Comparison of ENCODE assay signal across 30 cellular contexts in the genomic region with DNA sequence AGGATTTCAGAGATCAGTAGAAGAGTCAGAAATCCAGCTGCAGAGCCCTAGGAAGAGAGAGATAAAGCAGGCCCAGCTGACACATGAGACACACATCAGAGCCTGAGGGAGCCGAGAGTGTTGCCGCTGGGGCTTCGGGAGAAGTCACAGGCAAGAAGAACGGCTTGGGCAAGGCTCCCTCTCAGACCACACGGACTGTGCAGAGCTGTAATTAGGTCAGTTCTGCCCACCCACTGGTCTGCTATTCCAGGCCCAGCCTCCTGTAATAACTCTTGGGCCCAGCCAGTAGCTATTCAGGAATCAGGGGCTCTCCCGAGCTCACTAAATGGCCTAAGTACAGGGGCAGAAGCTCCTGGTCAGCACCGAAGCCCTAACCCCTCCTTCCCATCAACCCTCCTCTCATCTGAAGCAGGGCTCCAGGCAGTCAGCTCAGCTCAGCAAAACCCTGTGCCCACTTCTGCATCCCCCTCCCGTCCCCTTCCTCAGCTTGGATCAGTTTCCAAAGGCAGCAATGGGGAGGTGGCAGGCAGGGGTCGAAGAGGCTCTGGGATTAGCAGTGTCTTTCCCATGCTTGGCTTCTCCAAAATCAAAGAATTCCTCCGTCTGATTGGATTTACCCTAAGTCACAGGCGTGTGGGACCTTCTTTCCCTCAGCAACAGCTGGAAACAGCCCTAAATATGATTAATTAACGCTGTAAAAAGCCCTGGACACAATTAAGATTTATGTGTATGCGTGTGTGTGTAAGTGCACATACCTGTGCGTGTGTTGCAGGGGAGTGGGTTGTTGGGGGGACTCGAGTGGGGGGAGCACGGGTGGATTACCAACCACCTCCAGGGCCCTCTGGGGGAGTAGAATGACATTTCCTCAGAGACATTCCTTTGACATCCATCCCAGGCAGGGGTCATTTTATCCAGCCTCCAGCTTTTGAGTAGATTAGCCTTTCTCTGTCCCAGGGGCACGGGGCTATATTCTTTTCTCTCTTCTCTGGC. TPM values are rescaled to one million over a fixed set of nuclear protein-coding genes. Genes with fewer than 3 reads are reported as not detected.
DNase-seq lines count a peak whose midpoint lies in the region; ATAC-seq, FAIRE-seq and TF ChIP-seq lines count a peak whose summit lies in the region.
"Had no signal": no experiment of that assay in that cellular context is flagged by ENCODE, and none has a peak within 500 bp of the region (broad histone marks: within the 10 kb centered on the region; RNA-seq: fewer than 3 reads in every experiment).

No MANE protein-coding gene starts in this region.

- no peak for FAIRE-seq in H1 (lab: Jason Lieb, UNC)
- FAIRE-seq: GM19239, urothelium cell line had no signal

- H3K79me2 ChIP-seq in H1 (ENCODE audit: control insufficient read depth in 1 of 2, insufficient read depth in 2 of 2, low read length in 2 of 2) (no peaks in the 10 kb centered on the region), osteoblast (ENCODE audit: insufficient read depth, low read length) (no peaks in the 10 kb centered on the region)

- no peak overlapping the region for H4K5ac ChIP-seq in H1 (ENCODE audit: insufficient read length, low read depth, low read length)

- H4K20me1 ChIP-seq in H1 (replicated peaks in 1 of 2; ENCODE audit: control insufficient read depth in 1 of 2, insufficient read depth in 2 of 2, low read length in 2 of 2), result no peaks in the 10 kb centered on the region
- no peaks in the 10 kb centered on the region for H4K20me1 ChIP-seq in osteoblast (ENCODE audit: insufficient read depth, low read length)

- H3K14ac ChIP-seq in H1 (ENCODE audit: insufficient read length), result no peak overlapping the region

- no peak overlapping the region for H2AK5ac ChIP-seq in H1 (ENCODE audit: low read depth, low read length)

- ATAC-seq in GM18907 (IDR thresholded peaks at IDR 0.05; ENCODE audit: unreplicated experiment), result no peak
- no peak for ATAC-seq in GM21423 (IDR thresholded peaks at IDR 0.05; ENCODE audit: unreplicated experiment)
- no peak for ATAC-seq in lower lobe of right lung
- ATAC-seq: left lung; PC-3; psoas muscle; stimulated activated naive B cell treated with anti-CD40 and anti-IgM and Interleukin-4, amounts not matched to agents 10 μg/mL and 1 μg/mL and 100 μg/mL, for 72 hours; T-helper 17 cell had no signal

- no peaks in the 10 kb centered on the region for H3K36me3 ChIP-seq in H1 (ENCODE audit: control insufficient read depth in 2 of 4, insufficient read depth in 4 of 4, low read length in 3 of 4)
- no peaks in the 10 kb centered on the region for H3K36me3 ChIP-seq in osteoblast (ENCODE audit: insufficient read depth, low read length)
- H3K36me3 ChIP-seq in MG63, result no peaks in the 10 kb centered on the region
- H3K36me3 ChIP-seq in lower lobe of right lung, result no peaks in the 10 kb centered on the region
- H3K36me3 ChIP-seq: left lung, suprapubic skin had no signal

- H2BK20ac ChIP-seq in H1 (ENCODE audit: low read length), result no peak overlapping the region

- no peak for TF ChIP-seq EP300 in H1 (IDR thresholded peaks at IDR 0.05; ENCODE audit: borderline replicate concordance in 1 of 2, low read depth in 2 of 2, low read length in 2 of 2)

- TF ChIP-seq CTCF in H1 (IDR thresholded peaks at IDR 0.05; ENCODE audit: control extremely low read depth in 1 of 3, insufficient read depth in 1 of 3, low read depth in 1 of 3, low read length in 3 of 3) (no peak), osteoblast (IDR thresholded peaks at IDR 0.05; ENCODE audit: extremely low read depth, low read depth, low read length) (no peak), lower lobe of right lung (IDR thresholded peaks at IDR 0.05) (no peak)

- intact Hi-C loops in lower lobe of right lung (cut with DNase I), result no loop called here

- H3K9me3 ChIP-seq in H1 (ENCODE audit: insufficient read depth in 2 of 2, low read depth in 1 of 2, low read length in 1 of 2) (no peaks in the 10 kb centered on the region), osteoblast (ENCODE audit: low read depth, low read length) (no peaks in the 10 kb centered on the region), MG63 (no peaks in the 10 kb centered on the region), lower lobe of right lung (no peaks in the 10 kb centered on the region)
- H3K9me3 ChIP-seq: Caco-2, left lung, psoas muscle, suprapubic skin had no signal

- H3K4ac ChIP-seq in H1 (replicated peaks; ENCODE audit: insufficient read length, low read depth, low read length), result no peak overlapping the region

- H4K8ac ChIP-seq in H1 (ENCODE audit: extremely low read depth, insufficient read depth, low read length), result no peak overlapping the region

- H3K4me3 ChIP-seq in H1 (ENCODE audit: extremely low read depth in 1 of 4, insufficient read depth in 2 of 4, low read depth in 3 of 4, low read length in 4 of 4) (no peak overlapping the region), osteoblast (ENCODE audit: insufficient read depth, low read length) (no peak overlapping the region), MG63 (no peak overlapping the region), lower lobe of right lung (no peak overlapping the region)
- H3K4me3 ChIP-seq: left lung, psoas muscle, suprapubic skin had no signal

- H2AFZ ChIP-seq in H1 (ENCODE audit: low read length), result no peak overlapping the region
- H2AFZ ChIP-seq in osteoblast (ENCODE audit: low read length), result peak overlapping the region; percentile 41

- no peak for TF ChIP-seq RAD21 in H1 (IDR thresholded peaks at IDR 0.05 in 1 of 2, conservative IDR thresholded peaks at IDR 0.05 in 1 of 2; ENCODE audit: low read depth in 2 of 2, low read length in 2 of 2)

- H2BK15ac ChIP-seq in H1 (ENCODE audit: low read length), result no peak overlapping the region

- H3K4me2 ChIP-seq in H1 (ENCODE audit: insufficient read depth in 1 of 2, low read depth in 2 of 2, low read length in 2 of 2) (no peak overlapping the region), osteoblast (ENCODE audit: insufficient read depth, low read length) (no peak overlapping the region)

- H2BK5ac ChIP-seq in H1 (ENCODE audit: low read depth, low read length), result no peak overlapping the region

- H3K79me1 ChIP-seq in H1 (ENCODE audit: low read depth, low read length), result no peaks in the 10 kb centered on the region

- DNase-seq in ELF-1 (ENCODE audit: low read depth, low spot score) (peak; percentile 37), SK-N-DZ (ENCODE audit: low spot score) (peak; percentile 53), H1 (ENCODE audit: low read depth in 1 of 2, low spot score in 2 of 2) (no peak), osteoblast (ENCODE audit: insufficient read length, low spot score, missing footprints) (no peak), MG63 (no peak), lower lobe of right lung (no peak)
- DNase-seq: activated CD4-positive, alpha-beta memory T cell treated with anti-CD3 and anti-CD28 coated beads, Interleukin-2, amount 10 ng/mL, durations not matched to agents 7 days and 5 days; activated CD4-positive, alpha-beta T cell treated with anti-CD3 and anti-CD28 coated beads for 1 hour; activated CD8-positive, alpha-beta memory T cell treated with anti-CD3 and anti-CD28 coated beads, Interleukin-2, amount 50 U/mL, for 4 hours; activated naive CD4-positive, alpha-beta T cell; Caco-2; DMS79; effector CD8-positive, alpha-beta T cell; H7; KBM-7; left lung; mesendoderm; NCI-H1092 treated with DMSO at 0.1 percent for 48 hours; NCI-H187; NCI-H510A treated with DMSO at 0.1 percent for 48 hours; PC-3; psoas muscle; stimulated activated naive B cell treated with anti-CD40 and anti-IgM and Interleukin-4, amounts not matched to agents 10 μg/mL and 1 μg/mL and 100 μg/mL, for 72 hours; T-helper 17 cell had no signal

- POLR2A ChIA-PET in H1 (lab: Charles Lee; ENCODE audit: partially characterized antibody), result interaction anchor here (0.6 to 1.0 kb wide), 2 partner anchors 13 to 56 kb away, joined by 3 read pairs; no protein-coding TSS in a partner anchor

- no peak for TF ChIP-seq POLR2A in H1 (IDR thresholded peaks at IDR 0.05; ENCODE audit: control extremely low read depth in 1 of 2, low read depth in 2 of 2, low read length in 2 of 2)

- WGBS in H1 (ENCODE audit: extremely low coverage in 1 of 2, insufficient coverage in 1 of 2, insufficient read length in 1 of 2, insufficient replicate concordance in 2 of 2, low coverage in 1 of 2, low lambda C conversion rate in 2 of 2, missing lambda C conversion rate in 1 of 2), 2 experiments, result 81% methylated on average over 16 of the region's 17 CpGs; no CpG with 5 or more reads in 1 of the 2 experiments

- CTCF ChIA-PET in H1 (lab: Charles Lee; ENCODE audit: partially characterized antibody), result interaction anchor here (0.6 to 19.2 kb wide), 7 partner anchors 12 to 161 kb away, joined by 3 to 417 read pairs (median 9); no protein-coding TSS in a partner anchor

- no peak overlapping the region for H2BK12ac ChIP-seq in H1 (ENCODE audit: low read depth, low read length)

- H3K4me1 ChIP-seq in H1 (replicated peaks in 1 of 4; ENCODE audit: control insufficient read depth in 3 of 4, insufficient read depth in 4 of 4, low read length in 3 of 4) (peaks cover 0 to 4% (median under 1%) of the 10 kb centered on the region in 4 experiments; a peak in 3 of 7 replicates), osteoblast (ENCODE audit: insufficient read depth, low read length) (no peaks in the 10 kb centered on the region), lower lobe of right lung (peaks cover 3% of the 10 kb centered on the region)
- H3K4me1 ChIP-seq: Caco-2, left lung, psoas muscle had no signal

- no peak overlapping the region for H2BK120ac ChIP-seq in H1 (replicated peaks; ENCODE audit: low read depth, low read length)

- no peak overlapping the region for H3K56ac ChIP-seq in H1 (replicated peaks; ENCODE audit: insufficient read length, low read depth, low read length)

- no peak overlapping the region for H3K18ac ChIP-seq in H1 (ENCODE audit: extremely low read depth, low read length)

- H3K27me3 ChIP-seq in H1 (replicated peaks in 1 of 4; ENCODE audit: control insufficient read depth in 3 of 4, extremely low read depth in 1 of 4, insufficient read depth in 3 of 4, low read length in 3 of 4) (no peaks in the 10 kb centered on the region; a peak in 2 of 7 replicates), osteoblast (ENCODE audit: insufficient read depth, low read length) (peaks cover 54% of the 10 kb centered on the region), MG63 (no peaks in the 10 kb centered on the region), lower lobe of right lung (ENCODE audit: low read depth) (peaks cover 37% of the 10 kb centered on the region)

- no peak overlapping the region for H4K91ac ChIP-seq in H1 (replicated peaks; ENCODE audit: insufficient read length, low read length)

- no peak overlapping the region for H3K23ac ChIP-seq in H1 (ENCODE audit: insufficient read length)

- no peak overlapping the region for H3K9ac ChIP-seq in H1 (replicated peaks in 1 of 4; ENCODE audit: extremely low read depth in 1 of 4, low read depth in 3 of 4, low read length in 3 of 4)

- H3K27ac ChIP-seq in H1 (ENCODE audit: low read depth, low read length) (no peak overlapping the region), osteoblast (ENCODE audit: low read depth, low read length) (no peak overlapping the region), lower lobe of right lung (no peak overlapping the region)
- H3K27ac ChIP-seq: epithelial cell of prostate, left lung, psoas muscle, suprapubic skin had no signal

- H3K23me2 ChIP-seq in H1 (ENCODE audit: low read depth, low read length), result no peaks in the 10 kb centered on the region

RNA-seq across cellular contexts. Expression of a gene that starts 48.4 kb away (rescaled TPM):
- polyA plus RNA-seq in SK-N-DZ (2014; cell fraction: cytosol; rRNA removed), result 8.8 and 9.5 TPM in 2 replicates
- polyA plus RNA-seq in SK-N-DZ (2014; cell fraction: nucleus; rRNA removed), result 5.6 and 6.8 TPM in 2 replicates
- 24.7 and 28.1 TPM in 2 replicates for total RNA-seq in H1 (2021; fragmentation: NEBNext Ultra II Directional; extraction: Animal tissue kit (Norgen Biotek cat#: 25700))
- polyA plus RNA-seq in H1 (2011; rRNA removed), result 8.2 and 9.9 TPM in 2 replicates
- polyA plus RNA-seq in H1 (2011; cell fraction: cytosol; rRNA removed), result 12.2 TPM
- polyA plus RNA-seq in H1 (2011; cell fraction: nucleus; rRNA removed), result 7.7 TPM
- polyA plus RNA-seq in H1 (2012, experiment 1 of 2), result 8.9 to 15.0 TPM (median 11.0 TPM) in 4 replicates
- polyA plus RNA-seq in H1 (2012, experiment 2 of 2), result 1.4 TPM
- polyA plus RNA-seq in H1 (2013, experiment 1 of 2), result 6.5 TPM
- 6.5 TPM for polyA plus RNA-seq in H1 (2013, experiment 2 of 2)
- polyA minus RNA-seq in H1 (2011; rRNA and poly(A)+ RNA removed), result 29.2 TPM in 2 replicates
- 13.4 TPM for polyA minus RNA-seq in H1 (2011; cell fraction: cytosol; rRNA and poly(A)+ RNA removed)
- 14.2 TPM for polyA minus RNA-seq in H1 (2011; cell fraction: nucleus; rRNA and poly(A)+ RNA removed)
- total RNA-seq in osteoblast (11.2 and 11.8 TPM in 2 replicates), lower lobe of right lung (17.3 TPM)
- 3.4 and 20.3 TPM in 2 replicates for total RNA-seq in MG63 (2014; rRNA removed; shearing (Covaris generic); ENCODE audit: low replicate concordance)

Comparison
In these comparisons a context has a peak if more than half of its experiments do, and no peak if none do; other contexts are left out.
1. DNase-seq: peak in ELF-1 (single experiment) and SK-N-DZ (single experiment); none in H1 (0 of 2), osteoblast (single experiment), MG63 (single experiment) and lower lobe of right lung (single experiment).